Comparison of ENCODE assay signal across 28 cellular contexts in the genomic region with DNA sequence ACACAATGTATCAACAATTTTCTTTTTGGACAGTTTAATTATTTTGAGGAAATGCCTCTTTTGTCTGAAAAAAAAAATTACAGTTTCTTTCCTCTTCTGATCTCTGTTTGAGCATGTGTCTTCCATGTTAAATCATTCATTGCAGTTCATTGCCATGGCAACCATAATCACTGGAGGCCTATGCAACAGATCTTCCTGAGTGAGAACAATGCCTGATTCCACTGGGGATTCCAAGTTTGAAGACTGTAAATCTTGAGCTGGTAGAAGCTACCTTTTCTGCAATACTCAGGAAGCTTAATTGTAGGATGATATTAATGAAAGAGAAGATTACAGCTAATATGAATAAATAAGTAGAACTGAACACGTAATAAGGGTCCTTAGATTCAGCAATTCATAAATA.
"Had no signal": no experiment of that assay in that cellular context is flagged by ENCODE, and none has a peak within 500 bp of the region (broad histone marks: within the 10 kb centered on the region; RNA-seq: fewer than 3 reads in every experiment).

No MANE protein-coding gene starts in this region.

- ATAC-seq: activated CD4-positive, CD25-positive, alpha-beta regulatory T cell treated with anti-CD3 and anti-CD28 coated beads, Interleukin-2, amount 50 U/mL, for 24 hours; body of pancreas; mucosa of descending colon; natural killer cell treated with Interleukin-12 subunit alpha and Interleukin-12 subunit beta and Interleukin-15 and Interleukin-18, amount 100 ng/mL, for 72 hours; right lobe of liver; stimulated activated naive CD8-positive, alpha-beta T cell treated with anti-CD3 and anti-CD28 coated beads, Interleukin-15, Interleukin-2, amounts not matched to agents 100 U/mL and 50 U/mL, for 24 hours had no signal

- H3K4me3 ChIP-seq: adrenal gland, body of pancreas, cardiac muscle cell, colonic mucosa, esophagus squamous epithelium, left ventricle myocardium inferior, lung, mucosa of descending colon, right lobe of liver, skin epidermis, thoracic aorta, uterus had no signal

- DNase-seq: activated CD4-positive, alpha-beta T cell treated with anti-CD3 and anti-CD28 coated beads for 48 hours; activated CD4-positive, alpha-beta T cell treated with anti-CD3 and anti-CD28 coated beads, Interleukin-2, amount 50 U/mL, for 48 hours; activated CD8-positive, alpha-beta memory T cell treated with anti-CD3 and anti-CD28 coated beads for 24 hours; activated effector memory CD4-positive, alpha-beta T cell treated with anti-CD3 and anti-CD28 coated beads, Interleukin-2, amount 50 U/mL, for 16 hours; activated naive CD4-positive, alpha-beta T cell treated with anti-CD3 and anti-CD28 coated beads for 36 hours; activated naive CD8-positive, alpha-beta T cell treated with anti-CD3 and anti-CD28 coated beads for 36 hours; adrenal gland; aorta; body of pancreas; cerebellar nuclear complex; colonic mucosa; effector CD8-positive, alpha-beta T cell; esophagus squamous epithelium; left ventricle myocardium inferior; mucosa of descending colon; right lobe of liver; stimulated activated CD4-positive, alpha-beta T cell treated with anti-CD3 and anti-CD28 coated beads, Interleukin-12 subunit alpha, Interleukin-12 subunit beta, amount 100 ng/mL, for 4 hours; stimulated activated CD4-positive, alpha-beta T cell treated with anti-CD3 and anti-CD28 coated beads, Interleukin-4, amount 100 ng/mL, for 1 hour; stimulated activated naive CD8-positive, alpha-beta T cell treated with anti-CD3 and anti-CD28 coated beads, Interleukin-15, Interleukin-2, amounts not matched to agents 100 U/mL and 50 U/mL, for 24 hours; T-helper 9 cell; uterus; WERI-Rb-1 had no signal
